In the genomic region with DNA sequence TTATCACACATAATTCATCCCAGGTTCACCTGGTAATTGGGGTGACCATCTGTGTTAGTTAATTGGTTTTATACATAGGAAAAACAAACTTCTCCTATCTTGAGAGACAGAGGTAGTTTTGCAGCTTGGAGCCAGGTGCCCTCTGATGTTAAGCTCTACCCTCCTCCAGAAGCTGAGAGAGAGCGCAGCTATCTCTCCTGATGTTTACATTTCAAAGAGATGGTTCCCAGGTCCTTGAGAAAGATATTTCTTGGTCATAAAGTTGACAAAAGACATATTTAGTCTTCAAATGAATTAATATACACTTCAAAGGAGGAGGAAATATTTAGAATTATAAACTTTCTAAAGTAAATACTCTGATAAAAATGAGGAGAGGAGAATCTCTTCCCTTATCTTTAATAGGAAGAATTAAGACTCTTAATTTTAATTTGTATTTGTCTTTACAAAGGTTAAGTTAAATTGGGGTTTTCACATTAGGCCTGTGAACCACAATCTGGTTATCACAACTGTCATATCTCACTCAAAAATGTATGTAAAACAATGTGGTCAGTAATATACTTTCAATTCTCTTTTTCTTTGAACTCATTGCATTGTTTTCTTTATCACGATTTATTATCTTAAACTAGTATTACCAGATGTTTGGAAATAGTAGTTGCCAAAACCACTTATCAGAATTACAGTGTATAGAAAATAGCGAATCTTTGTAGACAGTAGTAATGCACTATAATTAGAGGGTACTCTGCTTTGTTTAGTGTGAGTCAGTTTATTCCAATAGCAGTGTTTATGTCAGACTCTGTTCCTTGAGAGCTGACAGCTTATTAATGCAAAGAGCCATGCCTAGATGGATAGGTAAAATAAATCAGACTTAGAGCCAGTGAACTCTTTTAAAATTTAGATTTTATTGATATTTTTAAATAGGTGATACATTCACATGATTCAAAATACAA, we compare ENCODE assay signal across 15 cellular contexts. TPM values are rescaled to one million over a fixed set of nuclear protein-coding genes. Genes with fewer than 3 reads are reported as not detected.
DNase-seq lines count a peak whose midpoint lies in the region; ATAC-seq and TF ChIP-seq lines count a peak whose summit lies in the region.
"Had no signal": no experiment of that assay in that cellular context is flagged by ENCODE, and none has a peak within 500 bp of the region (broad histone marks: within the 10 kb centered on the region; RNA-seq: fewer than 3 reads in every experiment).

No MANE protein-coding gene starts in this region.

- CTCF ChIA-PET in WTC11 (lab: Charles Lee): interaction anchor here (1.3 kb wide), 1 partner anchor 124 kb away, joined by 6 read pairs; no protein-coding TSS in a partner anchor

- no peak overlapping the region for H3K4me3 Mint-ChIP-seq in WTC11
- no peak overlapping the region for H3K4me3 Mint-ChIP-seq in T-helper 2 cell treated with Interferon-gamma antibody and Interleukin-4, amounts not matched to agents 5 μg/mL and 100 μg/mL, for 36 hours
- H3K4me3 Mint-ChIP-seq: stimulated activated naive CD8-positive, alpha-beta T cell treated with anti-CD3 and anti-CD28 coated beads, Interleukin-15, amount 100 ng/mL, for 72 hours had no signal

- POLR2A ChIA-PET in WTC11 (lab: Charles Lee): no interaction called here

- no peak for TF ChIP-seq CTCF in WTC11 (IDR thresholded peaks at IDR 0.05)

- no peaks in the 10 kb centered on the region for H3K36me3 Mint-ChIP-seq in WTC11
- H3K36me3 Mint-ChIP-seq in T-helper 2 cell treated with Interferon-gamma antibody and Interleukin-4, amounts not matched to agents 5 μg/mL and 100 μg/mL, for 36 hours (ENCODE audit: low read depth): no peaks in the 10 kb centered on the region

- ATAC-seq in GM18861 (IDR thresholded peaks at IDR 0.05; ENCODE audit: unreplicated experiment): peak; percentile 77
- ATAC-seq in HG02610 (IDR thresholded peaks at IDR 0.05; ENCODE audit: unreplicated experiment): peak; percentile 86
- peak; percentile 70 for ATAC-seq in HG03575 (IDR thresholded peaks at IDR 0.05; ENCODE audit: extremely low read depth, insufficient number of reproducible peaks, low FRiP score, unreplicated experiment)
- peak; percentile 61 for ATAC-seq in WTC11
- no peak for ATAC-seq in esophagus mucosa
- ATAC-seq: foreskin keratinocyte; stimulated activated naive CD8-positive, alpha-beta T cell treated with anti-CD3 and anti-CD28 coated beads, Interleukin-15, amount 100 ng/mL, for 72 hours had no signal

- peaks cover 17% of the 10 kb centered on the region for H3K4me1 Mint-ChIP-seq in WTC11
- H3K4me1 Mint-ChIP-seq in T-helper 2 cell treated with Interferon-gamma antibody and Interleukin-4, amounts not matched to agents 5 μg/mL and 100 μg/mL, for 36 hours (ENCODE audit: low read depth): no peaks in the 10 kb centered on the region
- H3K4me1 Mint-ChIP-seq: stimulated activated naive CD8-positive, alpha-beta T cell treated with anti-CD3 and anti-CD28 coated beads, Interleukin-15, amount 100 ng/mL, for 72 hours had no signal

- H3K9me3 Mint-ChIP-seq in WTC11: peaks cover 12% of the 10 kb centered on the region
- no peaks in the 10 kb centered on the region for H3K9me3 Mint-ChIP-seq in T-helper 2 cell treated with Interferon-gamma antibody and Interleukin-4, amounts not matched to agents 5 μg/mL and 100 μg/mL, for 36 hours

- DNase-seq in WTC11 (ENCODE audit: low spot score) (no peak), HuH-7.5 (ENCODE audit: low spot score) (no peak)
- DNase-seq in T-helper 2 cell treated with Interferon-gamma antibody and Interleukin-4, amounts not matched to agents 5 μg/mL and 100 μg/mL, for 36 hours (ENCODE audit: low spot score): no peak
- DNase-seq in central memory CD4-positive, alpha-beta T cell: no peak
- DNase-seq: activated CD8-positive, alpha-beta memory T cell treated with anti-CD3 and anti-CD28 coated beads for 24 hours; Calu3; foreskin keratinocyte; stimulated activated naive CD8-positive, alpha-beta T cell treated with anti-CD3 and anti-CD28 coated beads, Interleukin-15, amount 100 ng/mL, for 72 hours had no signal

- no peaks in the 10 kb centered on the region for H3K27me3 Mint-ChIP-seq in WTC11 (ENCODE audit: low read depth)
- H3K27me3 Mint-ChIP-seq in T-helper 2 cell treated with Interferon-gamma antibody and Interleukin-4, amounts not matched to agents 5 μg/mL and 100 μg/mL, for 36 hours (ENCODE audit: low read depth): no peaks in the 10 kb centered on the region
- H3K27me3 Mint-ChIP-seq: stimulated activated naive CD8-positive, alpha-beta T cell treated with anti-CD3 and anti-CD28 coated beads, Interleukin-15, amount 100 ng/mL, for 72 hours had no signal

- no peak overlapping the region for H3K27ac Mint-ChIP-seq in WTC11
- no peak overlapping the region for H3K27ac Mint-ChIP-seq in T-helper 2 cell treated with Interferon-gamma antibody and Interleukin-4, amounts not matched to agents 5 μg/mL and 100 μg/mL, for 36 hours

TF ChIP-seq in WTC11, 78 proteins besides CTCF, POLR2A, EP300 and RAD21:
- no peak for TF ChIP-seq NFYB (CRISPR knock-in tag; conservative IDR thresholded peaks at IDR 0.05; ENCODE audit: low read depth)
- TF ChIP-seq FOXJ3 (CRISPR knock-in tag; IDR thresholded peaks at IDR 0.05; ENCODE audit: borderline replicate concordance): no peak
- TF ChIP-seq, protein P1, sequence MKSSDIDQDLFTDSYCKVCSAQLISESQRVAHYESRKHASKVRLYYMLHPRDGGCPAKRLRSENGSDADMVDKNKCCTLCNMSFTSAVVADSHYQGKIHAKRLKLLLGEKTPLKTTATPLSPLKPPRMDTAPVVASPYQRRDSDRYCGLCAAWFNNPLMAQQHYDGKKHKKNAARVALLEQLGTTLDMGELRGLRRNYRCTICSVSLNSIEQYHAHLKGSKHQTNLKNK (CRISPR knock-in tag; IDR thresholded peaks at IDR 0.05): no peak
- no peak for TF ChIP-seq HMGA2 (CRISPR knock-in tag; IDR thresholded peaks at IDR 0.05)
- TF ChIP-seq JAZF1 (CRISPR knock-in tag; IDR thresholded peaks at IDR 0.05): no peak
- TF ChIP-seq, protein P2, sequence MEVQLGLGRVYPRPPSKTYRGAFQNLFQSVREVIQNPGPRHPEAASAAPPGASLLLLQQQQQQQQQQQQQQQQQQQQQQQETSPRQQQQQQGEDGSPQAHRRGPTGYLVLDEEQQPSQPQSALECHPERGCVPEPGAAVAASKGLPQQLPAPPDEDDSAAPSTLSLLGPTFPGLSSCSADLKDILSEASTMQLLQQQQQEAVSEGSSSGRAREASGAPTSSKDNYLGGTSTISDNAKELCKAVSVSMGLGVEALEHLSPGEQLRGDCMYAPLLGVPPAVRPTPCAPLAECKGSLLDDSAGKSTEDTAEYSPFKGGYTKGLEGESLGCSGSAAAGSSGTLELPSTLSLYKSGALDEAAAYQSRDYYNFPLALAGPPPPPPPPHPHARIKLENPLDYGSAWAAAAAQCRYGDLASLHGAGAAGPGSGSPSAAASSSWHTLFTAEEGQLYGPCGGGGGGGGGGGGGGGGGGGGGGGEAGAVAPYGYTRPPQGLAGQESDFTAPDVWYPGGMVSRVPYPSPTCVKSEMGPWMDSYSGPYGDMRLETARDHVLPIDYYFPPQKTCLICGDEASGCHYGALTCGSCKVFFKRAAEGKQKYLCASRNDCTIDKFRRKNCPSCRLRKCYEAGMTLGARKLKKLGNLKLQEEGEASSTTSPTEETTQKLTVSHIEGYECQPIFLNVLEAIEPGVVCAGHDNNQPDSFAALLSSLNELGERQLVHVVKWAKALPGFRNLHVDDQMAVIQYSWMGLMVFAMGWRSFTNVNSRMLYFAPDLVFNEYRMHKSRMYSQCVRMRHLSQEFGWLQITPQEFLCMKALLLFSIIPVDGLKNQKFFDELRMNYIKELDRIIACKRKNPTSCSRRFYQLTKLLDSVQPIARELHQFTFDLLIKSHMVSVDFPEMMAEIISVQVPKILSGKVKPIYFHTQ (CRISPR knock-in tag; IDR thresholded peaks at IDR 0.05): no peak
- TF ChIP-seq SMAD4 (CRISPR knock-in tag; IDR thresholded peaks at IDR 0.05): no peak
- TF ChIP-seq ETV6 (CRISPR knock-in tag; IDR thresholded peaks at IDR 0.05): no peak
- no peak for TF ChIP-seq MXD4 (CRISPR knock-in tag; IDR thresholded peaks at IDR 0.05; ENCODE audit: borderline replicate concordance)
- TF ChIP-seq, protein P3, sequence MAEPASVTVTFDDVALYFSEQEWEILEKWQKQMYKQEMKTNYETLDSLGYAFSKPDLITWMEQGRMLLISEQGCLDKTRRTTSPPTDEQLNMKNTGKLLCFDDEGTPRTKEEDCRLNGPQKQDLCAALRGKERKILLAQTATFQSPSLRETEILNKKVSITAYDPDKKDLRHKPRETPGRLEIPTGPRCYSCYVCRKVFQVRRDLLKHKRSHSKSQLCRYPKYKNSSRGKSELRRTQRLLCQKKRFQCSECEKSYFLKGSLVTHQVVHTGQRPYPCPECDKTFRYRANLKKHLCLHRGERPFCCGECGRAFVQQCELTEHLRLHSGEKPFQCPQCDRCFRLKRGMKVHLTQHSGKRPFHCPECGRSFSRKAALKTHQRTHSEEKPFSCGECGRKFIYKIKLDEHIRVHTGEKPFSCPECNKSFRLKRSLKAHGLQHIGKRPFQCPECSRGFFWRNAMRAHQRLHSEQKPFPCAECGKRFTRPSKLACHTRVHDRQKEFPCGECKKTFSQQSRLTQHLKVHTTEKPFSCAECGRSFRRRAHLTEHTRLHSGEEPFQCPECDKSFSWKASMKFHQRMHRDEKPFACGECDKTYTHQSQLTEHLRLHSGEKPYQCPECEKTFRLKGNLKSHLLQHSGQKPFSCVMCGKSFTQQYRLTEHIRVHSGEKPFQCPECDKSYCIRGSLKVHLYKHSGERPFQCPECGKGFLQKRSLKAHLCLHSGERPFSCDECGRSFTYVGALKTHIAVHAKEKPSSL (CRISPR knock-in tag; conservative IDR thresholded peaks at IDR 0.05): no peak

RNA-seq across cellular contexts. Expression of a gene that starts 26.7 kb away (rescaled TPM):
- total RNA-seq in WTC11 (2021): 0.37 to 1.3 TPM (median 0.53 TPM) in 3 replicates
- total RNA-seq in esophagus mucosa: 418 TPM
- total RNA-seq: Calu3, foreskin keratinocyte, H4, SK-MEL-5, skeletal muscle tissue had no signal

RNA-seq across cellular contexts. Expression of a gene that starts 30.2 kb away (rescaled TPM):
- total RNA-seq in WTC11 (2021) (not detected in 3 replicates), esophagus mucosa (281 TPM)
- total RNA-seq: Calu3, H4, SK-MEL-5, skeletal muscle tissue had no signal

RNA-seq across cellular contexts. Expression of a gene that starts 44.4 kb away (rescaled TPM):
- total RNA-seq in WTC11 (2021): 0.11 to 0.22 TPM in 2 of 3 replicates, not detected in the other
- total RNA-seq in esophagus mucosa: 879 TPM
- total RNA-seq: H4, SK-MEL-5, skeletal muscle tissue had no signal

Comparison
In these comparisons a context has a peak if more than half of its experiments do, and no peak if none do; other contexts are left out.
1. RNA of a gene that starts 26.7 kb away (total RNA-seq): 418 TPM in esophagus mucosa (single experiment); 0.37 to 1.3 TPM in WTC11; every median in the first group is over 100 times any median in the second.
2. RNA of a gene that starts 30.2 kb away (total RNA-seq): 281 TPM in esophagus mucosa (single experiment); not detected in WTC11; every median in the first group is over 100 times any median in the second.
3. RNA of a gene that starts 44.4 kb away (total RNA-seq): 879 TPM in esophagus mucosa (single experiment); 0.11 to 0.22 TPM in WTC11; every median in the first group is over 100 times any median in the second.